In genomic region chrX:131783555-131784338, GRCh38 we compare ENCODE assay signal across 8 cellular contexts.
DNase-seq lines count a peak whose midpoint lies in the region; ATAC-seq lines count a peak whose summit lies in the region.

No MANE protein-coding gene starts in this region.

- peak; percentile 66 for ATAC-seq in GM18511 (IDR thresholded peaks at IDR 0.05; ENCODE audit: unreplicated experiment)
- peak; percentile 34 for ATAC-seq in HG03558 (IDR thresholded peaks at IDR 0.05; ENCODE audit: extremely low read depth, unreplicated experiment)
- no peak for ATAC-seq in HG02973 (IDR thresholded peaks at IDR 0.05; ENCODE audit: unreplicated experiment)

- no peak overlapping the region for H3K27ac ChIP-seq in rectal smooth muscle tissue (ENCODE audit: low read depth, low read length)

- H3K36me3 ChIP-seq in rectal smooth muscle tissue (ENCODE audit: control insufficient read depth, insufficient read depth, low read length) = no peaks in the 10 kb centered on the region

- H3K4me3 ChIP-seq in rectal smooth muscle tissue (ENCODE audit: low read length) = peak overlapping the region; percentile 50

- peak; percentile 92 for DNase-seq in astrocyte of the hippocampus (ENCODE audit: low read depth, low spot score)
- DNase-seq in islet precursor cell = no peak
- DNase-seq in HK-2 (ENCODE audit: unreplicated experiment) = no peak
- no peak for DNase-seq in RKO (ENCODE audit: low spot score)

- H3K4me1 ChIP-seq in rectal smooth muscle tissue (ENCODE audit: control insufficient read depth, insufficient read depth, low read length) = no peaks in the 10 kb centered on the region

- no peaks in the 10 kb centered on the region for H3K27me3 ChIP-seq in rectal smooth muscle tissue (ENCODE audit: control insufficient read depth, insufficient read depth, low read length)

- no peak overlapping the region for H3K9ac ChIP-seq in rectal smooth muscle tissue (ENCODE audit: low read length)
